In the genomic region with DNA sequence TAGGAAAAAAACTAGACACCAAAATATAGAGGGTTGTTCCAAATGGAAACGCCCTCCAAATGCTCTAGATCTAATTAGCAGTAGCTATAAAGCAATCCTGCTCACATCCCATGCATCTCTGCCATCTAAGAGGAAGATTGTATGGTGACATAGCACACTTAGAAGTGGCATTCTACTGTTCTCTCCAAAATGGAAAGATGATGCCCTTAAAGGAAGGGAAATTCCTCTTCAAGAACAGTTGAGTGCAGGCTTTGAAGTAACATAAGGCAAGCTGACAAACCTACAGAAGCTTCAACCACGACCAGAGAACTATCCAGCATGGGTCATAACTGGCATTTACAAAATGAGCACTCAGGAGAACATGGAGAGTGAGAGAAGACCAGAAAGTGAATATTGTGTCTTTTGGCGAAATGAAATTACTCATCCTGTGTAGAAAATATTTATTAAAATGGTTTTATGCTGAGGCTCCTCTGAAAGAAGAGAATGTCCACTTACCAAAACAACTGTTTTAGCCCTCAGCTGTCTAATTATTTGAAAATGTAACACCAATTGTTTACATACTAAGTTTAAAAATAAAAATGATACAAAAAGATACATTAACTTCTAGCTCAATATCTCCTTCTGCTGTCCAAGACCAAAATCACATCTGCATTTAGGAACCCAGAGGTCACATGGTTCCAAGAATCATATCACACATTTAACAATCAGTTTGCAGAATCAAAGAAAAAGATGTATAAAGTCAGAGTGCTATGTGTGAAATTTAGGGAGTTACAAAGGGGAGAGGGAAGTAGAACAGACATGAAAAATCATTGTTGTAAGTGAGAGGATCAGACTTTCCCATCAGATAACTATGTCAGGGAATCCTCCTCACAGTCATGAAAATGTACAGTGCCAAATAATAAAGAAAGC, we compare ENCODE assay signal across 10 cellular contexts.
DNase-seq lines count a peak whose midpoint lies in the region; ATAC-seq and TF ChIP-seq lines count a peak whose summit lies in the region.
"Had no signal": no experiment of that assay in that cellular context is flagged by ENCODE, and none has a peak within 500 bp of the region (broad histone marks: within the 10 kb centered on the region; RNA-seq: fewer than 3 reads in every experiment).

No MANE protein-coding gene starts in this region.

- H3K4me1 Mint-ChIP-seq in activated CD8-positive, alpha-beta memory T cell treated with anti-CD3 and anti-CD28 coated beads, Interleukin-2, amount 10 ng/mL, durations not matched to agents 7 days and 5 days: peaks cover 9% of the 10 kb centered on the region

- in situ Hi-C loops in SK-MEL-5 (cut with HindIII; ENCODE audit: low pct_unique_long_range_greater_than_20kb, low sequenced_read_pairs): no loop called here
- in situ Hi-C loops in gastrocnemius medialis (cut with MboI; ENCODE audit: low sequenced_read_pairs in 4 of 4): loop anchor here in 1 of 4 donors (25.0 kb wide), 1 partner anchor 90 kb away; no protein-coding TSS in a partner anchor

- H3K27ac ChIP-seq in gastrocnemius medialis: peak overlapping the region; percentile 47 to 60 (median 50)
- H3K27ac ChIP-seq: HL-60, neural progenitor cell had no signal

- no peaks in the 10 kb centered on the region for H3K9me3 Mint-ChIP-seq in activated CD8-positive, alpha-beta memory T cell treated with anti-CD3 and anti-CD28 coated beads, Interleukin-2, amount 10 ng/mL, durations not matched to agents 7 days and 5 days (ENCODE audit: low read depth)
- H3K9me3 Mint-ChIP-seq: neural progenitor cell had no signal

- H3K4me3 Mint-ChIP-seq in activated CD8-positive, alpha-beta memory T cell treated with anti-CD3 and anti-CD28 coated beads, Interleukin-2, amount 10 ng/mL, durations not matched to agents 7 days and 5 days: no peak overlapping the region
- H3K4me3 Mint-ChIP-seq: neural progenitor cell had no signal

- intact Hi-C loops in gastrocnemius medialis (cut with DNase I; ENCODE audit: low total_unique reads): no loop called here

- DNase-seq in ELR (ENCODE audit: low read depth): peak; percentile 33
- peak; percentile 19 for DNase-seq in SK-MEL-5 (ENCODE audit: low read depth, low spot score)
- peak; percentile 15 to 73 for DNase-seq in foreskin fibroblast
- no peak for DNase-seq in gastrocnemius medialis
- DNase-seq in T-helper 1 cell: no peak
- no peak for DNase-seq in NCI-H187 (lab: John Stamatoyannopoulos, UW)
- DNase-seq in activated CD8-positive, alpha-beta memory T cell treated with anti-CD3 and anti-CD28 coated beads, Interleukin-2, amount 10 ng/mL, durations not matched to agents 7 days and 5 days: no peak

- no peaks in the 10 kb centered on the region for H3K27me3 Mint-ChIP-seq in activated CD8-positive, alpha-beta memory T cell treated with anti-CD3 and anti-CD28 coated beads, Interleukin-2, amount 10 ng/mL, durations not matched to agents 7 days and 5 days

- H3K27me3 ChIP-seq in gastrocnemius medialis: no peaks in the 10 kb centered on the region
- H3K27me3 ChIP-seq: neural progenitor cell had no signal

- TF ChIP-seq CTCF in foreskin fibroblast (IDR thresholded peaks at IDR 0.05; ENCODE audit: low read depth, low read length): peak; percentile 43
- TF ChIP-seq CTCF in gastrocnemius medialis (IDR thresholded peaks at IDR 0.05 in 4 of 5, conservative IDR thresholded peaks at IDR 0.05 in 1 of 5): no peak

- H3K9me3 ChIP-seq in gastrocnemius medialis: no peaks in the 10 kb centered on the region

- peak in 1 of 2 donors; percentile 21 for ATAC-seq in gastrocnemius medialis
- ATAC-seq in activated CD8-positive, alpha-beta memory T cell treated with anti-CD3 and anti-CD28 coated beads, Interleukin-2, amount 10 ng/mL, durations not matched to agents 7 days and 5 days: no peak
- no peak for ATAC-seq in HG03442 (IDR thresholded peaks at IDR 0.05; ENCODE audit: unreplicated experiment)

- no peak for TF ChIP-seq POLR2A in gastrocnemius medialis (IDR thresholded peaks at IDR 0.05)

- H3K36me3 Mint-ChIP-seq in activated CD8-positive, alpha-beta memory T cell treated with anti-CD3 and anti-CD28 coated beads, Interleukin-2, amount 10 ng/mL, durations not matched to agents 7 days and 5 days: peaks cover 59% of the 10 kb centered on the region
- H3K36me3 Mint-ChIP-seq: neural progenitor cell had no signal

- H3K36me3 ChIP-seq in gastrocnemius medialis: no peaks in the 10 kb centered on the region
- H3K36me3 ChIP-seq: neural progenitor cell had no signal

- CTCF ChIA-PET in activated CD8-positive, alpha-beta memory T cell treated with anti-CD3 and anti-CD28 coated beads, Interleukin-2, amount 10 ng/mL, durations not matched to agents 7 days and 5 days (lab: Charles Lee): interaction anchor here (0.5 to 1.3 kb wide), 2 partner anchors 10 to 822 kb away, joined by 3 read pairs; no protein-coding TSS in a partner anchor

- H3K4me3 ChIP-seq in foreskin fibroblast (ENCODE audit: low read depth in 1 of 2, low read length in 2 of 2) (no peak overlapping the region), gastrocnemius medialis (no peak overlapping the region)
- H3K4me3 ChIP-seq: neural progenitor cell had no signal

- H3K4me1 ChIP-seq in gastrocnemius medialis: no peaks in the 10 kb centered on the region

- no peak overlapping the region for H3K27ac Mint-ChIP-seq in activated CD8-positive, alpha-beta memory T cell treated with anti-CD3 and anti-CD28 coated beads, Interleukin-2, amount 10 ng/mL, durations not matched to agents 7 days and 5 days
- H3K27ac Mint-ChIP-seq: neural progenitor cell had no signal

Comparison
In these comparisons a context has a peak if more than half of its experiments do, and no peak if none do; other contexts are left out.
1. DNase-seq: peak in ELR (single experiment), SK-MEL-5 (single experiment) and foreskin fibroblast (2 of 2); none in gastrocnemius medialis (0 of 2), T-helper 1 cell (0 of 5), NCI-H187 (0 of 2) and activated CD8-positive, alpha-beta memory T cell treated with anti-CD3 and anti-CD28 coated beads, Interleukin-2, amount 10 ng/mL, durations not matched to agents 7 days and 5 days (single experiment).